In the genomic region with DNA sequence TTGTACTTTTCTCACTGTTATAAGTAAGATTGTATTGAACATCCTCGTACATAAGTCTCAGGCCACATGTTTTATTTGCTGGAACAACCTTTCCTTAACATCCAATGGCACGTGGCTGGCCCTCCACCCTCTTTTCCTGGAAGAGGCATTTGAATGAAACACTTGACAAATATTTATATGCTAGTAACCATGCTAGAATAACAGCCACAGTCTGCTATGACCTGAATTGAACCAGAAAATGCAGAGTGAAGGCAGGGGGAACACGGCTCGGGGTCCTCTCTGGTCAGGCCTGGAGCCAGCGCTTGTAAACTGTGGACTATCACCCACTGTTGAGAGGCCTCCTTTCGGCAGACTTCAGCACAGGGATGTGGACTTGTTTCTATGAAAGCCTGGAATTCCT, we compare ENCODE assay signal across 1 cellular context.
TF ChIP-seq lines count a peak whose summit lies in the region.

No MANE protein-coding gene starts in this region.

TF ChIP-seq in SK-N-SH, 30 proteins besides CTCF, POLR2A, EP300 and RAD21 (continued from another document):
- TF ChIP-seq, protein P1, sequence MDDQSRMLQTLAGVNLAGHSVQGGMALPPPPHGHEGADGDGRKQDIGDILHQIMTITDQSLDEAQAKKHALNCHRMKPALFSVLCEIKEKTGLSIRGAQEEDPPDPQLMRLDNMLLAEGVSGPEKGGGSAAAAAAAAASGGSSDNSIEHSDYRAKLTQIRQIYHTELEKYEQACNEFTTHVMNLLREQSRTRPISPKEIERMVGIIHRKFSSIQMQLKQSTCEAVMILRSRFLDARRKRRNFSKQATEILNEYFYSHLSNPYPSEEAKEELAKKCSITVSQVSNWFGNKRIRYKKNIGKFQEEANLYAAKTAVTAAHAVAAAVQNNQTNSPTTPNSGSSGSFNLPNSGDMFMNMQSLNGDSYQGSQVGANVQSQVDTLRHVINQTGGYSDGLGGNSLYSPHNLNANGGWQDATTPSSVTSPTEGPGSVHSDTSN (IDR thresholded peaks at IDR 0.05) = no peak
- TF ChIP-seq NFIC (IDR thresholded peaks at IDR 0.05; ENCODE audit: borderline replicate concordance) = no peak
